In genomic region chr10:3107426-3107961, GRCh38 we compare ENCODE assay signal across 9 cellular contexts. TPM values are rescaled to one million over a fixed set of nuclear protein-coding genes. Genes with fewer than 3 reads are reported as not detected.
DNase-seq lines count a peak whose midpoint lies in the region.
"Had no signal": no experiment of that assay in that cellular context is flagged by ENCODE, and none has a peak within 500 bp of the region (broad histone marks: within the 10 kb centered on the region; RNA-seq: fewer than 3 reads in every experiment).

No MANE protein-coding gene starts in this region.

- H3K36me3 ChIP-seq in H7 (replicated peaks; ENCODE audit: control insufficient read depth, insufficient read depth, low read length), result peaks cover 53% of the 10 kb centered on the region

- peak in 13 of 14 donors; percentile 25 to 94 (median 84) for DNase-seq in C1 segment of cervical spinal cord (lab: John Stamatoyannopoulos, UW)
- peak; percentile 97 for DNase-seq in astrocyte of the hippocampus (ENCODE audit: low read depth, low spot score)
- peak; percentile 86 for DNase-seq in cardiac septum (ENCODE audit: low spot score)
- peak; percentile 89 for DNase-seq in putamen (ENCODE audit: low spot score)
- no peak for DNase-seq in NOMO-1 treated with dmso at 0.1 percent for 144 hours (lab: John Stamatoyannopoulos, UW; ENCODE audit: unreplicated experiment)
- no peak for DNase-seq in H7
- no peak for DNase-seq in NCI-H2171 (lab: John Stamatoyannopoulos, UW)
- no peak for DNase-seq in NCI-H1048 (lab: John Stamatoyannopoulos, UW)
- DNase-seq: CD4-positive, alpha-beta memory T cell had no signal

- no peak overlapping the region for H3K4me3 ChIP-seq in H7 (ENCODE audit: insufficient read depth, low read depth, low read length)

- intact Hi-C loops in cardiac septum (cut with DNase I), result loop anchor here (1.0 kb wide), 1 partner anchor 40 kb away; the partner anchor contains the start of gene PFKP

- no peaks in the 10 kb centered on the region for H3K27me3 ChIP-seq in H7 (ENCODE audit: control insufficient read depth, insufficient read depth, low read length)

RNA-seq across cellular contexts. Expression of gene PFKP, which starts 40.1 kb away (rescaled TPM):
- 215 TPM for total RNA-seq in cardiac septum
- 104 and 120 TPM in 2 replicates for total RNA-seq in H7 (2014; rRNA removed; shearing (Covaris generic))

Comparison
In these comparisons a context has a peak if more than half of its experiments do, and no peak if none do; other contexts are left out.
1. DNase-seq: peak in C1 segment of cervical spinal cord (13 of 14), astrocyte of the hippocampus (single experiment), cardiac septum (single experiment) and putamen (single experiment); none in NOMO-1 treated with dmso at 0.1 percent for 144 hours (single experiment), H7 (single experiment), NCI-H2171 (single experiment) and NCI-H1048 (single experiment).